ENCODE assay signal across 23 cellular contexts in the genomic region with DNA sequence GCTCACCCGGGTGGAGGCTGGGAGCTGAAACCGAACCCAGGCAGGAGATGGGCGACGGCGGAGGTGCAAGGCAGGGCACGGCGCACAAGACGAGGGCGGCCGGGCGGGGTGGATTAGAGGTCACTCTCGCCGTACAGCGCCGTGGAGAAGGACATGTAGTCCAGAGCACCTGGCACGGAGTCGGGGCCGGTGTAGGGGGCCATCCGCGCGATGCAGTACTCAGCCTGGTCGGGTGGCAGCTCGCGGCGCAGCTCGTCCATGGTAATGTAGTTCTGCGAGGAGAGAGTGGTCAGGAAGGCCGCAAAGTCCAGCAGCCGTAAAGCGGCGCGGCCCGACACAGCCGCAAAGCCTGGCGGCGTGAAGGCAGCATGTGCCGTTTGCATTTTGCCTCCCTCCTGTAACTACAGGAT.
DNase-seq lines count a peak whose midpoint lies in the region; ATAC-seq, FAIRE-seq and TF ChIP-seq lines count a peak whose summit lies in the region.
"Had no signal": no experiment of that assay in that cellular context is flagged by ENCODE, and none has a peak within 500 bp of the region (broad histone marks: within the 10 kb centered on the region; RNA-seq: fewer than 3 reads in every experiment).

No MANE protein-coding gene starts in this region.

- H3K4me1 Mint-ChIP-seq in activated CD4-positive, alpha-beta T cell treated with anti-CD3 and anti-CD28 coated beads for 36 hours, result no peaks in the 10 kb centered on the region
- H3K4me1 Mint-ChIP-seq in type B pancreatic cell (ENCODE audit: unreplicated experiment) (no peaks in the 10 kb centered on the region), T-helper 17 cell (no peaks in the 10 kb centered on the region)
- H3K4me1 Mint-ChIP-seq: activated naive CD8-positive, alpha-beta T cell treated with anti-CD3 and anti-CD28 coated beads for 36 hours had no signal

- H3K9me3 Mint-ChIP-seq in activated CD4-positive, alpha-beta T cell treated with anti-CD3 and anti-CD28 coated beads for 36 hours (ENCODE audit: low read depth), result no peaks in the 10 kb centered on the region
- H3K9me3 Mint-ChIP-seq in type B pancreatic cell, result no peaks in the 10 kb centered on the region
- H3K9me3 Mint-ChIP-seq: activated CD4-positive, alpha-beta memory T cell treated with anti-CD3 and anti-CD28 coated beads for 36 hours; activated naive CD8-positive, alpha-beta T cell treated with anti-CD3 and anti-CD28 coated beads for 36 hours; activated T-cell treated with anti-CD3 and anti-CD28 coated beads, Interleukin-2, amount 50 U/mL, for 4 hours had no signal

- H3K27ac Mint-ChIP-seq in activated CD4-positive, alpha-beta T cell treated with anti-CD3 and anti-CD28 coated beads for 36 hours, result no peak overlapping the region
- H3K27ac Mint-ChIP-seq in type B pancreatic cell, result no peak overlapping the region
- no peak overlapping the region for H3K27ac Mint-ChIP-seq in T-helper 17 cell
- H3K27ac Mint-ChIP-seq: activated CD4-positive, alpha-beta memory T cell treated with anti-CD3 and anti-CD28 coated beads for 36 hours; activated naive CD8-positive, alpha-beta T cell treated with anti-CD3 and anti-CD28 coated beads for 36 hours had no signal

- CTCF ChIA-PET in activated CD4-positive, alpha-beta T cell treated with anti-CD3 and anti-CD28 coated beads for 36 hours (lab: Charles Lee), result no interaction called here

- H3K4me3 Mint-ChIP-seq in activated CD4-positive, alpha-beta T cell treated with anti-CD3 and anti-CD28 coated beads for 36 hours, result peak overlapping the region; percentile 58
- H3K4me3 Mint-ChIP-seq in type B pancreatic cell, result no peak overlapping the region
- no peak overlapping the region for H3K4me3 Mint-ChIP-seq in T-helper 17 cell
- H3K4me3 Mint-ChIP-seq: activated CD4-positive, alpha-beta memory T cell treated with anti-CD3 and anti-CD28 coated beads for 36 hours; activated naive CD8-positive, alpha-beta T cell treated with anti-CD3 and anti-CD28 coated beads for 36 hours; activated T-cell treated with anti-CD3 and anti-CD28 coated beads, Interleukin-2, amount 50 U/mL, for 4 hours; brain had no signal

- ATAC-seq in activated CD4-positive, alpha-beta T cell treated with anti-CD3 and anti-CD28 coated beads for 36 hours, result peak; percentile 12
- peak; percentile 45 for ATAC-seq in HG03432 (IDR thresholded peaks at IDR 0.05; ENCODE audit: unreplicated experiment)
- no peak for ATAC-seq in T-helper 17 cell
- ATAC-seq: Panc1 had no signal

- no peak overlapping the region for H3K27ac ChIP-seq in kidney (ENCODE audit: low read depth in 2 of 2, low read length in 2 of 2)
- H3K27ac ChIP-seq: 22Rv1, suprapubic skin had no signal

- H3K4me3 ChIP-seq in kidney (ENCODE audit: low read length in 2 of 2), result no peak overlapping the region
- peak overlapping the region; percentile 20 for H3K4me3 ChIP-seq in skeletal muscle cell (ENCODE audit: low read depth, low read length)
- H3K4me3 ChIP-seq: suprapubic skin had no signal

- intact Hi-C loops in activated CD4-positive, alpha-beta T cell treated with anti-CD3 and anti-CD28 coated beads for 36 hours (cut with DNase I, micrococcal nuclease), result no loop called here
- intact Hi-C loops in kidney (cut with DNase I), result no loop called here

- H3K36me3 ChIP-seq in kidney (ENCODE audit: control insufficient read depth in 1 of 2, insufficient read depth in 2 of 2, low read length in 2 of 2), result no peaks in the 10 kb centered on the region

- H3K27me3 Mint-ChIP-seq in activated CD4-positive, alpha-beta T cell treated with anti-CD3 and anti-CD28 coated beads for 36 hours, result no peaks in the 10 kb centered on the region
- H3K27me3 Mint-ChIP-seq in type B pancreatic cell, result no peaks in the 10 kb centered on the region
- no peaks in the 10 kb centered on the region for H3K27me3 Mint-ChIP-seq in T-helper 17 cell
- H3K27me3 Mint-ChIP-seq: activated CD4-positive, alpha-beta memory T cell treated with anti-CD3 and anti-CD28 coated beads for 36 hours; activated naive CD8-positive, alpha-beta T cell treated with anti-CD3 and anti-CD28 coated beads for 36 hours had no signal

- DNase-seq in activated CD4-positive, alpha-beta T cell treated with anti-CD3 and anti-CD28 coated beads for 36 hours, result peak; percentile 32
- no peak for DNase-seq in activated CD4-positive, alpha-beta T cell treated with anti-CD3 and anti-CD28 coated beads, Interleukin-2, amount 50 U/mL, for 48 hours
- no peak for DNase-seq in kidney
- DNase-seq in skeletal muscle cell (ENCODE audit: low read depth), result no peak
- DNase-seq in type B pancreatic cell (ENCODE audit: extremely low spot score, unreplicated experiment), result no peak
- DNase-seq in T-helper 17 cell, result no peak
- no peak for DNase-seq in LoVo (ENCODE audit: low spot score)
- DNase-seq: activated CD4-positive, alpha-beta memory T cell treated with anti-CD3 and anti-CD28 coated beads for 36 hours; activated naive CD8-positive, alpha-beta T cell treated with anti-CD3 and anti-CD28 coated beads for 36 hours; activated T-cell treated with anti-CD3 and anti-CD28 coated beads, Interleukin-2, amount 50 U/mL, for 4 hours; BE2C; cortex of kidney; DMS 273 treated with DMSO at 0.1 percent for 48 hours; foreskin melanocyte; hypothalamus; NCI-H2171; NCI-H748 treated with DMSO at 0.1 percent for 48 hours; stimulated activated CD8-positive, alpha-beta memory T cell treated with anti-CD3 and anti-CD28 coated beads, Interleukin-4, amount 100 ng/mL, for 48 hours had no signal

- peaks cover 52% of the 10 kb centered on the region for H3K36me3 Mint-ChIP-seq in activated CD4-positive, alpha-beta T cell treated with anti-CD3 and anti-CD28 coated beads for 36 hours (ENCODE audit: low read depth)
- H3K36me3 Mint-ChIP-seq in type B pancreatic cell, result peaks cover 47% of the 10 kb centered on the region
- peaks cover 11% of the 10 kb centered on the region for H3K36me3 Mint-ChIP-seq in T-helper 17 cell (ENCODE audit: low read depth)

- POLR2A ChIA-PET in activated CD4-positive, alpha-beta T cell treated with anti-CD3 and anti-CD28 coated beads for 36 hours (lab: Charles Lee), result interaction anchor here (0.5 kb wide), 1 partner anchor 263 kb away, joined by 5 read pairs; no protein-coding TSS in a partner anchor

- no peak overlapping the region for H3K9ac ChIP-seq in kidney (ENCODE audit: low read length in 2 of 2)

- no peak for FAIRE-seq in kidney (lab: Jason Lieb, UNC)

- H3K4me1 ChIP-seq in kidney (ENCODE audit: control insufficient read depth in 1 of 2, insufficient read depth in 1 of 2, low read depth in 1 of 2, low read length in 2 of 2), result no peaks in the 10 kb centered on the region
- H3K4me1 ChIP-seq: suprapubic skin had no signal

- H3K9me3 ChIP-seq in kidney (ENCODE audit: control insufficient read depth in 1 of 2, low read length in 2 of 2) (no peaks in the 10 kb centered on the region), T-helper 17 cell (ENCODE audit: control insufficient read depth, low read length, poor library complexity, severe bottlenecking) (no peaks in the 10 kb centered on the region)
- H3K9me3 ChIP-seq: BE2C, suprapubic skin had no signal

- TF ChIP-seq CTCF in kidney (IDR thresholded peaks at IDR 0.05; ENCODE audit: borderline replicate concordance, extremely low read depth, insufficient read depth) (peak; percentile 4), type B pancreatic cell (conservative IDR thresholded peaks at IDR 0.05) (no peak)
